10 cellular contexts compared by ENCODE assay signal in genomic region chr22:29994027-29994715, GRCh38.
A peak's percentile ranks its signal among the peaks of the same experiment; 100 is the strongest.
DNase-seq lines count a peak whose midpoint lies in the region; ATAC-seq, FAIRE-seq and TF ChIP-seq lines count a peak whose summit lies in the region.
"Had no signal": no experiment of that assay in that cellular context is flagged by ENCODE, and none has a peak within 500 bp of the region (broad histone marks: within the 10 kb centered on the region; RNA-seq: fewer than 3 reads in every experiment).

No MANE protein-coding gene starts in this region.

- peaks cover 22% of the 10 kb centered on the region for H3K36me3 ChIP-seq in CD4-positive, alpha-beta memory T cell (ENCODE audit: insufficient read depth, low read length)

- CTCF ChIA-PET in CD4-positive, alpha-beta memory T cell (lab: Charles Lee; ENCODE audit: partially characterized antibody), result interaction anchor here (1.1 to 3.4 kb wide), 2 partner anchors 11 to 358 kb away, joined by 3 to 33 read pairs; no protein-coding TSS in a partner anchor

- intact Hi-C loops in CD4-positive, alpha-beta memory T cell (cut with micrococcal nuclease), result no loop called here

- in situ Hi-C loops in astrocyte of the cerebellum (cut with HindIII; ENCODE audit: low sequenced_read_pairs), result no loop called here

- no peak overlapping the region for H3K27ac ChIP-seq in CD4-positive, alpha-beta memory T cell (ENCODE audit: low read depth, low read length)

- H3K9me3 Mint-ChIP-seq in CD4-positive, alpha-beta memory T cell, result no peaks in the 10 kb centered on the region
- H3K9me3 Mint-ChIP-seq in mesothelial cell of epicardium, result no peaks in the 10 kb centered on the region
- H3K9me3 Mint-ChIP-seq: activated naive CD8-positive, alpha-beta T cell treated with anti-CD3 and anti-CD28 coated beads, Interleukin-2, amount 10 ng/mL, durations not matched to agents 7 days and 5 days had no signal

- no peaks in the 10 kb centered on the region for H3K4me1 ChIP-seq in CD4-positive, alpha-beta memory T cell (ENCODE audit: insufficient read depth, low read length)

- no peaks in the 10 kb centered on the region for H3K9me3 ChIP-seq in CD4-positive, alpha-beta memory T cell (ENCODE audit: control insufficient read depth in 1 of 2, low read length in 2 of 2)

- no peaks in the 10 kb centered on the region for H3K27me3 Mint-ChIP-seq in CD4-positive, alpha-beta memory T cell
- H3K27me3 Mint-ChIP-seq in mesothelial cell of epicardium (ENCODE audit: low read depth), result no peaks in the 10 kb centered on the region
- H3K27me3 Mint-ChIP-seq: activated naive CD8-positive, alpha-beta T cell treated with anti-CD3 and anti-CD28 coated beads, Interleukin-2, amount 10 ng/mL, durations not matched to agents 7 days and 5 days had no signal

- no peak overlapping the region for H3K4me3 ChIP-seq in CD4-positive, alpha-beta memory T cell (ENCODE audit: low read length in 2 of 2)
- H3K4me3 ChIP-seq in astrocyte of the cerebellum (ENCODE audit: low read depth, low read length), result no peak overlapping the region

- no peak overlapping the region for H3K4me3 Mint-ChIP-seq in CD4-positive, alpha-beta memory T cell
- H3K4me3 Mint-ChIP-seq in mesothelial cell of epicardium, result no peak overlapping the region
- H3K4me3 Mint-ChIP-seq: activated naive CD8-positive, alpha-beta T cell treated with anti-CD3 and anti-CD28 coated beads, Interleukin-2, amount 10 ng/mL, durations not matched to agents 7 days and 5 days had no signal

- no peak for ATAC-seq in HG03378 (IDR thresholded peaks at IDR 0.05; ENCODE audit: unreplicated experiment)
- no peak for ATAC-seq in GM21619 (IDR thresholded peaks at IDR 0.05; ENCODE audit: unreplicated experiment)

- no peaks in the 10 kb centered on the region for H3K27me3 ChIP-seq in CD4-positive, alpha-beta memory T cell (ENCODE audit: insufficient read depth, low read length)

- H3K36me3 Mint-ChIP-seq in CD4-positive, alpha-beta memory T cell, result peaks cover 33 to 61% of the 10 kb centered on the region in 2 donors
- H3K36me3 Mint-ChIP-seq in mesothelial cell of epicardium, result peaks cover 23% of the 10 kb centered on the region

- peaks cover 0 to 6% (median 0%) of the 10 kb centered on the region in 4 donors for H3K4me1 Mint-ChIP-seq in CD4-positive, alpha-beta memory T cell
- H3K4me1 Mint-ChIP-seq in mesothelial cell of epicardium, result peaks cover 33% of the 10 kb centered on the region

- DNase-seq in CD4-positive, alpha-beta memory T cell, result no peak
- peak; percentile 28 for DNase-seq in HTR-8/SVneo (ENCODE audit: insufficient read length, low spot score)
- DNase-seq in astrocyte of the cerebellum (ENCODE audit: low read depth), result peak; percentile 22
- DNase-seq in mesothelial cell of epicardium (ENCODE audit: low spot score in 2 of 2, unreplicated experiment in 2 of 2), result no peak
- no peak for DNase-seq in stimulated activated CD4-positive, alpha-beta T cell treated with anti-CD3 and anti-CD28 coated beads, Interleukin-1b, Interleukin-23, amount 100 ng/mL, for 48 hours
- DNase-seq in mucosa of gallbladder (ENCODE audit: low spot score), result no peak
- DNase-seq: activated naive CD8-positive, alpha-beta T cell treated with anti-CD3 and anti-CD28 coated beads, Interleukin-2, amount 10 ng/mL, durations not matched to agents 7 days and 5 days; NCI-H2171 had no signal

- FAIRE-seq in HTR-8/SVneo (lab: Jason Lieb, UNC), result no peak

- TF ChIP-seq CTCF in astrocyte of the cerebellum (IDR thresholded peaks at IDR 0.05; ENCODE audit: low read depth, low read length, missing control alignments), result no peak
- no peak for TF ChIP-seq CTCF in mesothelial cell of epicardium (IDR thresholded peaks at IDR 0.05; ENCODE audit: unreplicated experiment)

- POLR2A ChIA-PET in CD4-positive, alpha-beta memory T cell (lab: Charles Lee; ENCODE audit: partially characterized antibody), result no interaction called here

- peak overlapping the region in 4 of 7 donors; percentile 8 to 79 (median 30) for H3K27ac Mint-ChIP-seq in CD4-positive, alpha-beta memory T cell
- H3K27ac Mint-ChIP-seq in mesothelial cell of epicardium, result peak overlapping the region; percentile 62

Comparison
In these comparisons a context has a peak if more than half of its experiments do, and no peak if none do; other contexts are left out.
1. DNase-seq: peak in HTR-8/SVneo (single experiment) and astrocyte of the cerebellum (single experiment); none in CD4-positive, alpha-beta memory T cell (0 of 5), mesothelial cell of epicardium (0 of 2), stimulated activated CD4-positive, alpha-beta T cell treated with anti-CD3 and anti-CD28 coated beads, Interleukin-1b, Interleukin-23, amount 100 ng/mL, for 48 hours (single experiment) and mucosa of gallbladder (single experiment).